8 cellular contexts compared by ENCODE assay signal in genomic region chr10:104255244-104255981, GRCh38. TPM values are rescaled to one million over a fixed set of nuclear protein-coding genes. Genes with fewer than 3 reads are reported as not detected.
DNase-seq lines count a peak whose midpoint lies in the region; ATAC-seq, FAIRE-seq and TF ChIP-seq lines count a peak whose summit lies in the region.
"Had no signal": no experiment of that assay in that cellular context is flagged by ENCODE, and none has a peak within 500 bp of the region (broad histone marks: within the 10 kb centered on the region; RNA-seq: fewer than 3 reads in every experiment).

No MANE protein-coding gene starts in this region.

- WGBS in body of pancreas, 2 donors, result 0 to 1% methylated on average over 10 to 17 of the region's 17 CpGs

- H3K36me3 ChIP-seq in body of pancreas (replicated peaks in 1 of 2; ENCODE audit: insufficient read depth in 1 of 2, low read depth in 2 of 2), result peaks cover 0 to 2% of the 10 kb centered on the region in 2 donors
- peaks cover 25% of the 10 kb centered on the region for H3K36me3 ChIP-seq in iPS-20b (ENCODE audit: insufficient read depth, low read depth, low read length)
- peaks cover 10 to 21% (median 16%) of the 10 kb centered on the region in 3 donors for H3K36me3 ChIP-seq in skeletal muscle tissue (ENCODE audit: control insufficient read depth in 3 of 3, insufficient read depth in 3 of 3, low read length in 3 of 3)

- H3K4me3 ChIP-seq in body of pancreas (peak overlapping the region; percentile 71 to 72), iPS-20b (ENCODE audit: low read length) (peak overlapping the region; percentile 73), skeletal muscle tissue (ENCODE audit: low read length in 3 of 3) (peak overlapping the region; percentile 69 to 80 (median 74))

- intact Hi-C loops in body of pancreas (cut with DNase I), result no loop called here

- DNase-seq in GM04504 (ENCODE audit: low read depth) (peak; percentile 64), H54 (ENCODE audit: insufficient read length, low spot score) (peak; percentile 38), NCI-H69 (lab: John Stamatoyannopoulos, UW) (peak; percentile 39), body of pancreas (peak in 1 of 4 donors; percentile 37)
- DNase-seq in effector CD8-positive, alpha-beta T cell (lab: John Stamatoyannopoulos, UW), result no peak

- H3K27ac ChIP-seq in body of pancreas, result peak overlapping the region; percentile 81 to 96 (median 86)
- no peak overlapping the region for H3K27ac ChIP-seq in iPS-20b (ENCODE audit: low read length)
- H3K27ac ChIP-seq in skeletal muscle tissue (ENCODE audit: low read depth, low read length), result peak overlapping the region; percentile 96

- H3K9me3 ChIP-seq in body of pancreas (no peaks in the 10 kb centered on the region), iPS-20b (ENCODE audit: insufficient read depth, low read depth, low read length) (no peaks in the 10 kb centered on the region), skeletal muscle tissue (ENCODE audit: control insufficient read depth in 3 of 3, low read length in 3 of 3) (no peaks in the 10 kb centered on the region)

- TF ChIP-seq POLR2A in H54 (IDR thresholded peaks at IDR 0.05; ENCODE audit: low read depth, low read length), result no peak
- TF ChIP-seq POLR2A in body of pancreas (IDR thresholded peaks at IDR 0.05), result peak in 2 of 3 donors; percentile 22 to 64

- peak overlapping the region; percentile 75 for H3K9ac ChIP-seq in iPS-20b (ENCODE audit: low read depth, low read length)
- peak overlapping the region; percentile 89 to 96 (median 91) for H3K9ac ChIP-seq in skeletal muscle tissue (ENCODE audit: low read depth in 1 of 3, low read length in 3 of 3)

- TF ChIP-seq CTCF in body of pancreas (IDR thresholded peaks at IDR 0.05), result no peak

- peak; percentile 57 for FAIRE-seq in H54 (lab: Jason Lieb, UNC)
- FAIRE-seq: endometrium had no signal

- H3K4me1 ChIP-seq in body of pancreas (peaks cover 51% of the 10 kb centered on the region), iPS-20b (ENCODE audit: insufficient read depth, low read length) (peaks cover 35% of the 10 kb centered on the region), skeletal muscle tissue (ENCODE audit: control insufficient read depth in 3 of 3, insufficient read depth in 3 of 3, low read length in 3 of 3) (peaks cover 18 to 25% (median 19%) of the 10 kb centered on the region in 3 donors)

- ATAC-seq in body of pancreas, result peak; percentile 50

- no peaks in the 10 kb centered on the region for H3K27me3 ChIP-seq in body of pancreas
- peaks cover 49% of the 10 kb centered on the region for H3K27me3 ChIP-seq in iPS-20b (ENCODE audit: insufficient read depth, low read length)
- no peaks in the 10 kb centered on the region for H3K27me3 ChIP-seq in skeletal muscle tissue (ENCODE audit: control insufficient read depth in 3 of 3, insufficient read depth in 3 of 3, low read length in 3 of 3)

RNA-seq across cellular contexts. Expression of gene GSTO1, which starts 0.7 kb away (rescaled TPM):
- total RNA-seq in body of pancreas (10 to 100 TPM; 16.8 to 65.9 TPM), skeletal muscle tissue (53.2 TPM)

RNA-seq across cellular contexts. Expression of gene GSTO2, which starts 13.6 kb away (rescaled TPM):
- 10 to 100 TPM in 1 of 2 donors, 1 to 10 TPM in 1; 9.6 to 26.5 TPM for total RNA-seq in body of pancreas
- total RNA-seq in skeletal muscle tissue, result not detected

RNA-seq across cellular contexts. Expression of gene CFAP43, which starts 23.2 kb away (rescaled TPM):
- total RNA-seq in body of pancreas, result 1 to 10 TPM; 2.3 to 4.0 TPM
- total RNA-seq in skeletal muscle tissue, result 2.1 TPM

Comparison
In these comparisons a context has a peak if more than half of its experiments do, and no peak if none do; other contexts are left out.
1. RNA of gene GSTO2, which starts 13.6 kb away (total RNA-seq): 9.6 to 26.5 TPM in body of pancreas; not detected in skeletal muscle tissue (single experiment); every median in the first group is over 10 times any median in the second.
2. Peak in every context shown above with its lines, with median percentiles within 50 percentile points of each other: H3K4me3 ChIP-seq.